Comparison of ENCODE assay signal across 2 cellular contexts in the genomic region with DNA sequence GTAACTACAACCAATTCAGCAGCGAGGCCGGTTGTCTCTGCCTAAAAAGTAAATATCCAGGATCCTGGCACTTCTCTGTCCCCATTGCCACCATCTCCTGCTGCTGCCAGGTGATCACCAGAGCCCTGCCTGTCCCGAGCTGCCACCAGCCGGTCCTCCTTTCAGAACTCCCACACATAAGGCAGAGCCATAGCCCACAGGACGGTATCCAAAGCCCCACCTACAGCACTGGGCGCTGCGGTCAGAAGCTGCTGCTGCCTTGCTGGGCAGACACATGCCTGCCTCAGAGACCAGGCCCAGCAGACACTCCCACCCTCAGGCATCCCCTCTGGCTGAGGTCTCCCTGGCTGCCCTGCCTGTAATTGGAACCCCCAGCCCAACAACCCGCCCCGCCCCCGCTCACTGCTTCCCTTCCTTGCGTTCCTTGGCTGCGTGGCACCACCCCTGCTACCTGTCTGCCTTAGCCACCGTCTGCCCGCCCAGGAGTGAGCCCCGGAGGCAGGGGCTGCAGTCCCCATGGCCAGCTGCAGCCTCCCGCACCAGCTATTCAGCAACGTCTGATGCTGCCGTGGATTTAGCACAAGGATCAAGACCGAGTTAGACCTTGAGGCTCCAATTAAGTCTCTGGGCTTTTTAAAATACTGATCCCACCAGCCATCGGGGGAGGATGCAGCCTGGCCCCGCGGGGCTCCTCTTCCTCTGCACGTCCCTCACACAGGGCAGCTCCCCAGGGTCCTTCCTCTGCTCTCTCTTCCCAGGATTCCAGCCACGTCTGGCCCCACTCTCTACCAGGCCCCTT.
TF ChIP-seq lines count a peak whose summit lies in the region.

No MANE protein-coding gene starts in this region.

TF ChIP-seq in WTC11, 78 proteins besides CTCF, POLR2A, EP300 and RAD21 (continued from another document):
- TF ChIP-seq USF1 (CRISPR knock-in tag; IDR thresholded peaks at IDR 0.05) (no peak), ZNF138 (CRISPR knock-in tag; conservative IDR thresholded peaks at IDR 0.05) (no peak), GRHL2 (CRISPR knock-in tag; IDR thresholded peaks at IDR 0.05; ENCODE audit: insufficient replicate concordance, severe bottlenecking) (no peak), ZBTB21 (CRISPR knock-in tag; IDR thresholded peaks at IDR 0.05; ENCODE audit: borderline replicate concordance) (no peak), OVOL2 (CRISPR knock-in tag; IDR thresholded peaks at IDR 0.05; ENCODE audit: borderline replicate concordance) (no peak), HMGA2 (CRISPR knock-in tag; IDR thresholded peaks at IDR 0.05) (no peak)
- TF ChIP-seq, protein P1, sequence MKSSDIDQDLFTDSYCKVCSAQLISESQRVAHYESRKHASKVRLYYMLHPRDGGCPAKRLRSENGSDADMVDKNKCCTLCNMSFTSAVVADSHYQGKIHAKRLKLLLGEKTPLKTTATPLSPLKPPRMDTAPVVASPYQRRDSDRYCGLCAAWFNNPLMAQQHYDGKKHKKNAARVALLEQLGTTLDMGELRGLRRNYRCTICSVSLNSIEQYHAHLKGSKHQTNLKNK (CRISPR knock-in tag; IDR thresholded peaks at IDR 0.05), result no peak

TF ChIP-seq in SK-N-SH treated with all-trans-retinoic acid at 6 μM for 48 hours, 23 proteins besides CTCF, POLR2A, EP300 and RAD21 (continued from another document):
- TF ChIP-seq PATZ1 (CRISPR knock-in tag; IDR thresholded peaks at IDR 0.05; ENCODE audit: borderline replicate concordance), result no peak
- TF ChIP-seq CREB5 (CRISPR knock-in tag; IDR thresholded peaks at IDR 0.05; ENCODE audit: low read depth), result no peak
- no peak for TF ChIP-seq CSDC2 (CRISPR knock-in tag; IDR thresholded peaks at IDR 0.05)
- TF ChIP-seq CSRNP3 (CRISPR knock-in tag; IDR thresholded peaks at IDR 0.05), result no peak
